ENCODE assay signal across 27 cellular contexts in the genomic region with DNA sequence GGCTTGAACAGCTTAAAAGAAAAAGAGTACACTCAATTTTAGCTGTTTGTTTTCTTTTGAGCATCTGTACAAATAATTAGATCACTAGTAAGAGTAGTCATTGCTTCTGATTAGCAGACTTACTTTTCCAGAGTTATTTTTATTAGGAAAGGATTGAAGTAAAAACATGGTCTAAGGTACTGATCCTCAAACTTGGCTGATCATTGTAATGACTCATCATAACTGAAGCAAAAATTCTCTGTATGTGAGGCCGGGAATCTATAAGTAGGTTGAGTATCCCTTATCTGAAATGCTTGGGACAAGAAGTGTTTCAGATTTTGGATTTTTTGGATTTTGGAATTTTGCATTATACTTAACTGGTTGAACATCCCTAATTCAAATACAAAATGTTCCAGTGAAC.
"Had no signal": no experiment of that assay in that cellular context is flagged by ENCODE, and none has a peak within 500 bp of the region (broad histone marks: within the 10 kb centered on the region; RNA-seq: fewer than 3 reads in every experiment).

No MANE protein-coding gene starts in this region.

- ATAC-seq: activated CD8-positive, alpha-beta memory T cell treated with anti-CD3 and anti-CD28 coated beads, Interleukin-2, amount 10 ng/mL, durations not matched to agents 7 days and 5 days; activated naive CD8-positive, alpha-beta T cell treated with anti-CD3 and anti-CD28 coated beads, Interleukin-2, amount 50 U/mL, for 24 hours; WTC11 had no signal

- DNase-seq: activated CD4-positive, alpha-beta T cell treated with anti-CD3 and anti-CD28 coated beads for 48 hours; activated CD4-positive, alpha-beta T cell treated with anti-CD3 and anti-CD28 coated beads, Interleukin-2, amount 50 U/mL, for 4 hours; activated CD4-positive, CD25-positive, alpha-beta regulatory T cell treated with anti-CD3 and anti-CD28 coated beads, Interleukin-2, amount 50 U/mL, for 72 hours; activated CD8-positive, alpha-beta memory T cell treated with anti-CD3 and anti-CD28 coated beads, Interleukin-2, amount 10 ng/mL, durations not matched to agents 7 days and 5 days; activated effector memory CD4-positive, alpha-beta T cell treated with Interleukin-2 at 50 U/mL for 16 hours; activated naive CD4-positive, alpha-beta T cell; activated naive CD8-positive, alpha-beta T cell treated with anti-CD3 and anti-CD28 coated beads, Interleukin-2, amount 50 U/mL, for 24 hours; activated T-cell treated with anti-CD3 and anti-CD28 coated beads, Interleukin-2, amount 50 U/mL, for 24 hours; amniotic stem cell; brain microvascular endothelial cell; Karpas-422; MM.1S; NCI-H1105; NCI-H1436; NCI-H1694 treated with DMSO at 0.1 percent for 48 hours; NCI-H2081; NCI-H510A treated with DMSO at 0.1 percent for 48 hours; NCI-H69; SHP77; T-helper 9 cell had no signal

- H3K4me1 ChIP-seq: ascending aorta, SJSA1 had no signal

- H3K27me3 ChIP-seq: ascending aorta, brain microvascular endothelial cell, cardiac muscle cell, SJSA1 had no signal

- H3K27ac Mint-ChIP-seq: activated CD8-positive, alpha-beta memory T cell treated with anti-CD3 and anti-CD28 coated beads, Interleukin-2, amount 10 ng/mL, durations not matched to agents 7 days and 5 days; activated naive CD4-positive, alpha-beta T cell treated with anti-CD3 and anti-CD28 coated beads, Interleukin-2, amount 50 U/mL, for 24 hours; activated naive CD8-positive, alpha-beta T cell treated with anti-CD3 and anti-CD28 coated beads, Interleukin-2, amount 50 U/mL, for 24 hours; activated T-cell treated with anti-CD3 and anti-CD28 coated beads, Interleukin-2, amount 50 U/mL, for 24 hours; activated T-helper 1 cell treated with anti-CD3 and anti-CD28 coated beads, Interleukin-12 subunit alpha, Interleukin-12 subunit beta, Interleukin-2, Interleukin-4 antibody, amounts not matched to agents 30 ng/mL and 10 ng/mL and 1 ng/mL, durations not matched to agents 14 hours and 24 hours and 36 hours; T-helper 1 cell treated with Interleukin-12 subunit alpha and Interleukin-12 subunit beta and Interleukin-4 antibody, amounts not matched to agents 30 μg/mL and 1 μg/mL, for 36 hours; WTC11 had no signal

- H3K27me3 Mint-ChIP-seq: activated CD8-positive, alpha-beta memory T cell treated with anti-CD3 and anti-CD28 coated beads, Interleukin-2, amount 10 ng/mL, durations not matched to agents 7 days and 5 days; activated naive CD4-positive, alpha-beta T cell treated with anti-CD3 and anti-CD28 coated beads, Interleukin-2, amount 50 U/mL, for 24 hours; activated naive CD8-positive, alpha-beta T cell treated with anti-CD3 and anti-CD28 coated beads, Interleukin-2, amount 50 U/mL, for 24 hours; activated T-cell treated with anti-CD3 and anti-CD28 coated beads, Interleukin-2, amount 50 U/mL, for 24 hours had no signal

- H3K9me3 ChIP-seq: ascending aorta, SJSA1 had no signal

- H3K4me3 Mint-ChIP-seq: activated CD8-positive, alpha-beta memory T cell treated with anti-CD3 and anti-CD28 coated beads, Interleukin-2, amount 10 ng/mL, durations not matched to agents 7 days and 5 days; activated naive CD4-positive, alpha-beta T cell treated with anti-CD3 and anti-CD28 coated beads, Interleukin-2, amount 50 U/mL, for 24 hours; activated naive CD8-positive, alpha-beta T cell treated with anti-CD3 and anti-CD28 coated beads, Interleukin-2, amount 50 U/mL, for 24 hours; activated T-cell treated with anti-CD3 and anti-CD28 coated beads, Interleukin-2, amount 50 U/mL, for 24 hours; activated T-helper 1 cell treated with anti-CD3 and anti-CD28 coated beads, Interleukin-12 subunit alpha, Interleukin-12 subunit beta, Interleukin-2, Interleukin-4 antibody, amounts not matched to agents 30 ng/mL and 10 ng/mL and 1 ng/mL, durations not matched to agents 14 hours and 24 hours and 36 hours; T-helper 1 cell treated with Interleukin-12 subunit alpha and Interleukin-12 subunit beta and Interleukin-4 antibody, amounts not matched to agents 30 μg/mL and 1 μg/mL, for 36 hours; WTC11 had no signal

- H3K4me3 ChIP-seq: ascending aorta, cardiac muscle cell, SJSA1 had no signal

- H3K27ac ChIP-seq: ascending aorta, brain microvascular endothelial cell, cardiac muscle cell, SJSA1 had no signal

- H3K4me1 Mint-ChIP-seq: activated CD8-positive, alpha-beta memory T cell treated with anti-CD3 and anti-CD28 coated beads, Interleukin-2, amount 10 ng/mL, durations not matched to agents 7 days and 5 days; WTC11 had no signal
